Comparison of ENCODE assay signal across 12 cellular contexts in the genomic region with DNA sequence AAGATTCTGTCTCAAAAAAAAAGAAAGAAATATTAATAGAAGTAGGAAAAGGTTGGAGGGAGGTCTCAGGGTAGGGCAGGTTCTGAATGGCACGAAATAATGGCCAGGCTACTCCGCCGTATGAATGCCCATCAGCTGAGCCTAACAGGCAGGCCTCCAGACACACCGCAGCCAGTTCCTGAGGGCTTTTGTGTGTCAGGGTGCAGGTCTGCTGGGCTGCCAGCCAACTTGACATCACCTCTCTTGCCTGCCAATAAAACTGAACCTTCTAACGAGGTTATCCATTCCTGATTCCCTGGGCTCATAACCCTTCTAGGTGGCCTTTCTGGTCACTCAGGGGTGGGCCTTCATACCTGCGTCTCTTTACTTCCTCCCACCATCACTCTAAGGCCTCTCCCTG. TPM values are rescaled to one million over a fixed set of nuclear protein-coding genes. Genes with fewer than 3 reads are reported as not detected.
DNase-seq lines count a peak whose midpoint lies in the region; ATAC-seq and TF ChIP-seq lines count a peak whose summit lies in the region.
"Had no signal": no experiment of that assay in that cellular context is flagged by ENCODE, and none has a peak within 500 bp of the region (broad histone marks: within the 10 kb centered on the region; RNA-seq: fewer than 3 reads in every experiment).

No MANE protein-coding gene starts in this region.

- no peak overlapping the region for H3K4me3 Mint-ChIP-seq in activated CD8-positive, alpha-beta memory T cell treated with anti-CD3 and anti-CD28 coated beads, Interleukin-2, amount 10 ng/mL, durations not matched to agents 7 days and 5 days

- H3K4me3 ChIP-seq in esophagus muscularis mucosa: peak overlapping the region in 3 of 4 donors; percentile 1 to 48 (median 46)
- no peak overlapping the region for H3K4me3 ChIP-seq in vagina

- ATAC-seq in activated CD8-positive, alpha-beta memory T cell treated with anti-CD3 and anti-CD28 coated beads, Interleukin-2, amount 10 ng/mL, durations not matched to agents 7 days and 5 days: no peak
- no peak for ATAC-seq in GM19463 (IDR thresholded peaks at IDR 0.05; ENCODE audit: unreplicated experiment)

- H3K4me1 Mint-ChIP-seq in activated CD8-positive, alpha-beta memory T cell treated with anti-CD3 and anti-CD28 coated beads, Interleukin-2, amount 10 ng/mL, durations not matched to agents 7 days and 5 days: peaks cover 36% of the 10 kb centered on the region
- H3K4me1 Mint-ChIP-seq: naive B cell had no signal

- TF ChIP-seq CTCF in esophagus muscularis mucosa (IDR thresholded peaks at IDR 0.05): no peak
- no peak for TF ChIP-seq CTCF in vagina (IDR thresholded peaks at IDR 0.05)

- H3K36me3 Mint-ChIP-seq in activated CD8-positive, alpha-beta memory T cell treated with anti-CD3 and anti-CD28 coated beads, Interleukin-2, amount 10 ng/mL, durations not matched to agents 7 days and 5 days: peaks cover 3% of the 10 kb centered on the region

- in situ Hi-C loops in ACHN (cut with HindIII; ENCODE audit: low pct_ligation_motif_present, low pct_unique_long_range_greater_than_20kb, low sequenced_read_pairs): no loop called here

- peak; percentile 18 for DNase-seq in activated CD8-positive, alpha-beta memory T cell treated with anti-CD3 and anti-CD28 coated beads, Interleukin-2, amount 50 U/mL, for 48 hours
- no peak for DNase-seq in activated CD8-positive, alpha-beta memory T cell treated with anti-CD3 and anti-CD28 coated beads, Interleukin-2, amount 10 ng/mL, durations not matched to agents 7 days and 5 days
- DNase-seq in esophagus muscularis mucosa (ENCODE audit: extremely low spot score) (no peak), lung microvascular endothelial cell (ENCODE audit: low read depth in 2 of 2) (peak; percentile 80 to 81), vagina (ENCODE audit: extremely low spot score in 2 of 2) (no peak), ACHN (no peak), putamen (ENCODE audit: low spot score) (no peak)
- DNase-seq: activated CD4-positive, alpha-beta T cell treated with anti-CD3 and anti-CD28 coated beads for 48 hours; naive B cell had no signal

- H3K27ac ChIP-seq in esophagus muscularis mucosa (replicated peaks in 1 of 4) (peak overlapping the region; percentile 72 to 82 (median 77)), vagina (peak overlapping the region; percentile 77)

- H3K4me1 ChIP-seq in esophagus muscularis mucosa (peaks cover 27 to 41% (median 36%) of the 10 kb centered on the region in 4 donors), vagina (peaks cover 60% of the 10 kb centered on the region)

- no peak overlapping the region for H3K27ac Mint-ChIP-seq in activated CD8-positive, alpha-beta memory T cell treated with anti-CD3 and anti-CD28 coated beads, Interleukin-2, amount 10 ng/mL, durations not matched to agents 7 days and 5 days

- H3K36me3 ChIP-seq in esophagus muscularis mucosa (peaks cover 0 to 8% (median 3%) of the 10 kb centered on the region in 4 donors), vagina (no peaks in the 10 kb centered on the region)

- no peak for TF ChIP-seq POLR2A in esophagus muscularis mucosa (IDR thresholded peaks at IDR 0.05; ENCODE audit: low read depth)
- no peak for TF ChIP-seq POLR2A in vagina (IDR thresholded peaks at IDR 0.05)

- H3K27me3 Mint-ChIP-seq in activated CD8-positive, alpha-beta memory T cell treated with anti-CD3 and anti-CD28 coated beads, Interleukin-2, amount 10 ng/mL, durations not matched to agents 7 days and 5 days: peaks cover 8% of the 10 kb centered on the region

- WGBS in esophagus muscularis mucosa: 70% methylated on average over 6 of the region's 6 CpGs

- CTCF ChIA-PET in activated CD8-positive, alpha-beta memory T cell treated with anti-CD3 and anti-CD28 coated beads, Interleukin-2, amount 10 ng/mL, durations not matched to agents 7 days and 5 days (lab: Charles Lee): interaction anchor here (1.5 kb wide), 1 partner anchor 23 kb away, joined by 5 read pairs; no protein-coding TSS in a partner anchor

- H3K27me3 ChIP-seq in esophagus muscularis mucosa (peaks cover 0 to 7% (median 0%) of the 10 kb centered on the region in 4 donors), vagina (no peaks in the 10 kb centered on the region)
- H3K27me3 ChIP-seq: dorsolateral prefrontal cortex had no signal

- no peaks in the 10 kb centered on the region for H3K9me3 ChIP-seq in esophagus muscularis mucosa
- H3K9me3 ChIP-seq in vagina: no peaks in the 10 kb centered on the region

- no peak for TF ChIP-seq EP300 in esophagus muscularis mucosa (IDR thresholded peaks at IDR 0.05)

- intact Hi-C loops in esophagus muscularis mucosa (cut with DNase I) (no loop called here), vagina (cut with DNase I) (no loop called here)

- no peaks in the 10 kb centered on the region for H3K9me3 Mint-ChIP-seq in activated CD8-positive, alpha-beta memory T cell treated with anti-CD3 and anti-CD28 coated beads, Interleukin-2, amount 10 ng/mL, durations not matched to agents 7 days and 5 days (ENCODE audit: low read depth)

RNA-seq across cellular contexts. Expression of a gene that starts 3.0 kb away (rescaled TPM):
- 100 to 1,000 TPM in 1 of 2 experiments, 10 to 100 TPM in 1; 81.5 to 325 TPM for total RNA-seq in activated CD8-positive, alpha-beta memory T cell treated with anti-CD3 and anti-CD28 coated beads, Interleukin-2, amount 10 ng/mL, durations not matched to agents 7 days and 5 days
- total RNA-seq in esophagus muscularis mucosa (100 to 1,000 TPM in 3 of 4 donors, 10 to 100 TPM in 1; 88.0 to 293 (median 180) TPM), lung microvascular endothelial cell (7.9 and 78.0 TPM in 2 replicates), vagina (209 TPM)
- total RNA-seq: SK-MEL-5 had no signal

RNA-seq across cellular contexts. Expression of a gene that starts 15.9 kb away (rescaled TPM):
- 100 to 1,000 TPM in 1 of 2 experiments, 10 to 100 TPM in 1; 95.5 to 112 TPM for total RNA-seq in activated CD8-positive, alpha-beta memory T cell treated with anti-CD3 and anti-CD28 coated beads, Interleukin-2, amount 10 ng/mL, durations not matched to agents 7 days and 5 days
- total RNA-seq in esophagus muscularis mucosa: 10 to 100 TPM; 38.8 to 83.9 (median 64.7) TPM
- 9.3 and 15.0 TPM in 2 replicates for total RNA-seq in lung microvascular endothelial cell
- total RNA-seq in vagina: 171 TPM

RNA-seq across cellular contexts. Expression of a gene that starts 32.4 kb away (rescaled TPM):
- total RNA-seq in activated CD8-positive, alpha-beta memory T cell treated with anti-CD3 and anti-CD28 coated beads, Interleukin-2, amount 10 ng/mL, durations not matched to agents 7 days and 5 days: 10 to 100 TPM; 42.8 to 55.4 TPM
- total RNA-seq in esophagus muscularis mucosa: 10 to 100 TPM in 1 of 4 donors, 1 to 10 TPM in 3; 5.8 to 12.9 (median 6.4) TPM
- total RNA-seq in lung microvascular endothelial cell: 8.3 and 14.2 TPM in 2 replicates
- total RNA-seq in vagina: 18.9 TPM

RNA-seq across cellular contexts. Expression of a gene that starts 32.5 kb away (rescaled TPM):
- 100 to 1,000 TPM; 211 to 244 TPM for total RNA-seq in activated CD8-positive, alpha-beta memory T cell treated with anti-CD3 and anti-CD28 coated beads, Interleukin-2, amount 10 ng/mL, durations not matched to agents 7 days and 5 days
- total RNA-seq in esophagus muscularis mucosa: 100 to 1,000 TPM; 142 to 215 (median 176) TPM
- total RNA-seq in lung microvascular endothelial cell: 53.8 and 79.8 TPM in 2 replicates
- total RNA-seq in vagina: 109 TPM

Comparison
In these comparisons a context has a peak if more than half of its experiments do, and no peak if none do; other contexts are left out.
1. DNase-seq: peak in activated CD8-positive, alpha-beta memory T cell treated with anti-CD3 and anti-CD28 coated beads, Interleukin-2, amount 50 U/mL, for 48 hours (single experiment) and lung microvascular endothelial cell (2 of 2); none in activated CD8-positive, alpha-beta memory T cell treated with anti-CD3 and anti-CD28 coated beads, Interleukin-2, amount 10 ng/mL, durations not matched to agents 7 days and 5 days (single experiment), esophagus muscularis mucosa (single experiment), vagina (0 of 2), ACHN (single experiment) and putamen (single experiment).
2. H3K4me3 ChIP-seq: peak in esophagus muscularis mucosa (3 of 4); none in vagina (0 of 2).